12 cellular contexts compared by ENCODE assay signal in the genomic region with DNA sequence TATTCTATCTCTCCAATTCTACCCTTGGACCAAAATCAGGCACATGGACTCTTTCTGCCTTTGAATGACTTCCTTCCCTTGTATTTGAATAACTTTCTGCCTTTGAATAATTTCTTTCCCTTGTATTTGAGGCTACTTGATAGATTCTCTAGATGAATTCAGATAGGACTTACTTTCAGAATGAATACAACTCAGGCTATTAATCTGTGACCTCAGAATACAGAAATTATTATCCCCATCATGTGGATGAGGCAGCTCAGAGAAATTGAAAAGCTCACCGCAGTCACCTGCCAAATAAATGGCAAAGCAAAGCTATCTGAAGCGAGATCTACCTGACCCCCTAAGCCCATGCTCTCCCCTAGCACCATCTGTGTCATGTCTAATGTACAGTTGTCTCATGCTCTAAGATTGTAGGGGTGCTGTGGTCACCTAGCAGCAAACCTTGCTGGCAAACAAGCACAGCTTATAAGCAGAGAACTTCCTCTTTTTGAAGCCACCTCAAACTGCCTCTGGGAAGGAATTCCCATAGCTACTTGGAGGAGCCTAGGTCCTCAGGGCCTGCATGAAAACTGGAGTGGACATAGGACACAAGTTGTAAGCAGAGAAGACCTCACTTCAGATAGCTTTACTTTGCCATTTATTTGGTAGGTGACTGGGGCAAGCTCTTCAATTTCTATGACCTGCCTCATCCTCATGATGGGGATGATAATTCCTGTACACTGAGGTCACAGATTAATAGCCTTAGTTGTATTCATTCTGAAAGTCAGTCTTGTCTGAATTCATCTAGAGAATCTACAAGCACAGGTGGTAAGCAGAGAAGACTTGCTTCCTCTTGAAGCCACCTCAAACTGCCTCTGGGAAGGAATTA.
DNase-seq lines count a peak whose midpoint lies in the region; ATAC-seq and TF ChIP-seq lines count a peak whose summit lies in the region.
"Had no signal": no experiment of that assay in that cellular context is flagged by ENCODE, and none has a peak within 500 bp of the region (broad histone marks: within the 10 kb centered on the region; RNA-seq: fewer than 3 reads in every experiment).

No MANE protein-coding gene starts in this region.

- peak; percentile 84 for ATAC-seq in GM19452 (IDR thresholded peaks at IDR 0.05; ENCODE audit: unreplicated experiment)
- peak; percentile 78 for ATAC-seq in HG03066 (IDR thresholded peaks at IDR 0.05; ENCODE audit: low read depth, unreplicated experiment)
- ATAC-seq in esophagus mucosa: no peak
- ATAC-seq: GM23338 had no signal

- peaks cover 7 to 19% (median 14%) of the 10 kb centered on the region in 7 donors for H3K9me3 Mint-ChIP-seq in CD14-positive monocyte

- peaks cover 0 to 8% (median 0%) of the 10 kb centered on the region in 3 donors for H3K27me3 Mint-ChIP-seq in CD14-positive monocyte (ENCODE audit: low read depth in 3 of 3)
- H3K27me3 Mint-ChIP-seq: dendritic cell treated with granulocyte-macrophage colony-stimulating factor and Interleukin-4, amounts not matched to agents 40 ng/mL and 50 ng/mL, for 4 days had no signal

- intact Hi-C loops in CD14-positive monocyte (cut with micrococcal nuclease): loop anchor here in 1 of 2 donors (10.0 kb wide), 1 partner anchor 190 kb away; the partner anchor contains the start of gene SUCO

- H3K27ac Mint-ChIP-seq in CD14-positive monocyte: peak overlapping the region; percentile 52 to 86 (median 68)
- H3K27ac Mint-ChIP-seq: activated CD4-positive, alpha-beta memory T cell treated with anti-CD3 and anti-CD28 coated beads for 36 hours; dendritic cell treated with granulocyte-macrophage colony-stimulating factor and Interleukin-4, amounts not matched to agents 40 ng/mL and 50 ng/mL, for 4 days; GM23338 had no signal

- TF ChIP-seq CTCF in CD14-positive monocyte (IDR thresholded peaks at IDR 0.05): no peak

- no peak overlapping the region for H3K4me3 Mint-ChIP-seq in CD14-positive monocyte
- H3K4me3 Mint-ChIP-seq: activated CD4-positive, alpha-beta memory T cell treated with anti-CD3 and anti-CD28 coated beads for 36 hours; dendritic cell treated with granulocyte-macrophage colony-stimulating factor and Interleukin-4, amounts not matched to agents 40 ng/mL and 50 ng/mL, for 4 days; GM23338 had no signal

- no peak for DNase-seq in CD14-positive monocyte (ENCODE audit: low spot score)
- peak; percentile 67 for DNase-seq in RPMI8226
- no peak for DNase-seq in dermis blood vessel endothelial cell
- no peak for DNase-seq in stimulated activated CD4-positive, alpha-beta T cell treated with anti-CD3 and anti-CD28 coated beads, Interleukin-2, amount 100 ng/mL, for 48 hours
- DNase-seq in NCI-H82 treated with DMSO at 0.1 percent for 48 hours (lab: John Stamatoyannopoulos, UW; ENCODE audit: unreplicated experiment): no peak
- DNase-seq: activated CD4-positive, alpha-beta memory T cell treated with anti-CD3 and anti-CD28 coated beads for 36 hours; NCI-H526 treated with DMSO at 0.1 percent for 48 hours had no signal

- H3K36me3 Mint-ChIP-seq in CD14-positive monocyte: peaks cover 0 to 7% of the 10 kb centered on the region in 2 donors

- peaks cover 42% of the 10 kb centered on the region for H3K4me1 Mint-ChIP-seq in CD14-positive monocyte
